In the genomic region with DNA sequence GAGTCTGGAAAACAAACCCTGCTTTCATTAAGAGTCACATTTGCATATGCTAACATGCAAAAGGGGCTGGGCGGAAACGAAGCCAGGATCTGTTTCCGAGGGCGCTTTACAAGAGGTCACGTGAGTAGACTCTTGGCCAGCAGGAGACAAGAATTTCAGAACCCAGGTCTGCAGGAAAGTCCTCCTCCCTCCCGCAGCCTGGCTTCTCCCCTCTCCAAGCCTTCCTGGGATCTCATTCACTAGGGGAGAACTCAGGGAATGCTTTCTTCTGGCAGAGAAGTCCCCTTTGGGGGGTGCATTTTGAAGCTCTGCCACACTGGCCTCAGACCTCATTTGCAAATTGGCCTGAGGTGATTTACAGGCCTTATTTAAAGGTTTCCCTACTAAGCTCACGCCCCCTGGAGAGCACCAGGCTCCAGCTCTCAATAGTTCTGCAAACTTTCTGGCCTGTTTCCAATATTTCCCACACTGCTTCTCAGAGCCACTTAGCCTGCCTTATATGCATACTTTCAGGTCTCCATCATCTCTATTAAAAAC, we compare ENCODE assay signal across 12 cellular contexts. TPM values are rescaled to one million over a fixed set of nuclear protein-coding genes. Genes with fewer than 3 reads are reported as not detected.
DNase-seq lines count a peak whose midpoint lies in the region; ATAC-seq and TF ChIP-seq lines count a peak whose summit lies in the region.
"Had no signal": no experiment of that assay in that cellular context is flagged by ENCODE, and none has a peak within 500 bp of the region (broad histone marks: within the 10 kb centered on the region; RNA-seq: fewer than 3 reads in every experiment).

No MANE protein-coding gene starts in this region.

- in situ Hi-C loops in gastrocnemius medialis (cut with MboI; ENCODE audit: low sequenced_read_pairs in 4 of 4), result no loop called here

- no peaks in the 10 kb centered on the region for H4K20me1 ChIP-seq in DOHH2 (ENCODE audit: control insufficient read depth, insufficient read depth, low read depth, low read length)

- H3K9me3 Mint-ChIP-seq in brain, result no peaks in the 10 kb centered on the region
- no peaks in the 10 kb centered on the region for H3K9me3 Mint-ChIP-seq in immature natural killer cell
- H3K9me3 Mint-ChIP-seq: activated naive CD8-positive, alpha-beta T cell treated with anti-CD3 and anti-CD28 coated beads for 36 hours had no signal

- intact Hi-C loops in gastrocnemius medialis (cut with DNase I; ENCODE audit: low total_unique reads) (no loop called here), Right ventricle myocardium inferior (cut with DNase I) (no loop called here)

- DNase-seq in NCI-H146 (lab: John Stamatoyannopoulos, UW) (peak; percentile 48), medulla oblongata (ENCODE audit: extremely low spot score) (peak; percentile 78), immature natural killer cell (no peak), gastrocnemius medialis (no peak), Right ventricle myocardium inferior (ENCODE audit: missing footprints) (no peak), AG08396 (ENCODE audit: low spot score) (no peak)
- DNase-seq: activated naive CD8-positive, alpha-beta T cell treated with anti-CD3 and anti-CD28 coated beads for 36 hours; erythroblast had no signal

- H3K4me1 Mint-ChIP-seq in brain (peaks cover 66% of the 10 kb centered on the region), immature natural killer cell (no peaks in the 10 kb centered on the region)
- H3K4me1 Mint-ChIP-seq: activated naive CD8-positive, alpha-beta T cell treated with anti-CD3 and anti-CD28 coated beads for 36 hours had no signal

- no peaks in the 10 kb centered on the region for H3K9me2 ChIP-seq in DOHH2 (replicated peaks; ENCODE audit: control insufficient read depth, low read length)

- H3K27me3 ChIP-seq in DOHH2 (ENCODE audit: control insufficient read depth, low read length) (no peaks in the 10 kb centered on the region), gastrocnemius medialis (no peaks in the 10 kb centered on the region)

- no peak for TF ChIP-seq POLR2A in gastrocnemius medialis (IDR thresholded peaks at IDR 0.05)

- H3K79me2 ChIP-seq in DOHH2 (ENCODE audit: control insufficient read depth, low read length), result no peaks in the 10 kb centered on the region

- H3K36me3 Mint-ChIP-seq in brain (peaks cover 4% of the 10 kb centered on the region), immature natural killer cell (peaks cover 8 to 10% (median 9%) of the 10 kb centered on the region in 3 donors)

- H3K27ac ChIP-seq in DOHH2 (ENCODE audit: low read depth, low read length) (peak overlapping the region; percentile 90), gastrocnemius medialis (no peak overlapping the region)
- H3K27ac ChIP-seq: skin epidermis had no signal

- peak overlapping the region; percentile 48 for H3K4me2 ChIP-seq in DOHH2 (ENCODE audit: low read length)

- H3K36me3 ChIP-seq in DOHH2 (ENCODE audit: control insufficient read depth, low read length), result peaks cover 6% of the 10 kb centered on the region; the same call in 1 of the 2 replicates
- no peaks in the 10 kb centered on the region for H3K36me3 ChIP-seq in gastrocnemius medialis

- peak overlapping the region in 4 of 5 experiments; percentile 19 to 66 (median 42) for H3K4me3 Mint-ChIP-seq in brain
- H3K4me3 Mint-ChIP-seq in immature natural killer cell, result no peak overlapping the region
- H3K4me3 Mint-ChIP-seq: activated naive CD8-positive, alpha-beta T cell treated with anti-CD3 and anti-CD28 coated beads for 36 hours had no signal

- no peak for ATAC-seq in gastrocnemius medialis
- no peak for ATAC-seq in Right ventricle myocardium inferior

- H3K4me1 ChIP-seq in DOHH2 (ENCODE audit: control insufficient read depth, low read length), result peaks cover 94% of the 10 kb centered on the region
- peaks cover 0 to 3% of the 10 kb centered on the region in 2 donors for H3K4me1 ChIP-seq in gastrocnemius medialis

- TF ChIP-seq CTCF in DOHH2 (IDR thresholded peaks at IDR 0.05; ENCODE audit: low read depth, low read length, poor library complexity, severe bottlenecking) (no peak), brain (conservative IDR thresholded peaks at IDR 0.05) (no peak), gastrocnemius medialis (IDR thresholded peaks at IDR 0.05 in 4 of 5, conservative IDR thresholded peaks at IDR 0.05 in 1 of 5) (no peak)

- H3K27me3 Mint-ChIP-seq in brain, result no peaks in the 10 kb centered on the region
- peaks cover 0 to 2% (median 0%) of the 10 kb centered on the region in 3 donors for H3K27me3 Mint-ChIP-seq in immature natural killer cell (ENCODE audit: low read depth in 3 of 3)
- H3K27me3 Mint-ChIP-seq: activated naive CD8-positive, alpha-beta T cell treated with anti-CD3 and anti-CD28 coated beads for 36 hours had no signal

- H3K27ac Mint-ChIP-seq in brain (peak overlapping the region; percentile 58 to 94 (median 75)), immature natural killer cell (no peak overlapping the region)
- H3K27ac Mint-ChIP-seq: activated naive CD8-positive, alpha-beta T cell treated with anti-CD3 and anti-CD28 coated beads for 36 hours had no signal

- H3F3A ChIP-seq in DOHH2 (ENCODE audit: control insufficient read depth, insufficient read depth), result peaks cover 16% of the 10 kb centered on the region

- H3K4me3 ChIP-seq in DOHH2 (ENCODE audit: low read length), result peak overlapping the region; percentile 12; the same call in 1 of the 2 replicates
- no peak overlapping the region for H3K4me3 ChIP-seq in gastrocnemius medialis
- H3K4me3 ChIP-seq: skin epidermis had no signal

- no peaks in the 10 kb centered on the region for H3K9me3 ChIP-seq in DOHH2 (ENCODE audit: control insufficient read depth, insufficient read depth, low read length)
- no peaks in the 10 kb centered on the region for H3K9me3 ChIP-seq in gastrocnemius medialis

RNA-seq across cellular contexts. Expression of gene CACNG5, which starts 57.2 kb away (rescaled TPM):
- polyA plus RNA-seq in brain (ENCODE audit: insufficient read depth, low read depth, low replicate concordance) (2.2 TPM), immature natural killer cell (not detected)
- total RNA-seq in gastrocnemius medialis (not detected), Right ventricle myocardium inferior (not detected)
- total RNA-seq: activated naive CD8-positive, alpha-beta T cell treated with anti-CD3 and anti-CD28 coated beads for 36 hours; mesenteric fat pad had no signal

Comparison
In these comparisons a context has a peak if more than half of its experiments do, and no peak if none do; other contexts are left out.
1. DNase-seq: peak in NCI-H146 (single experiment) and medulla oblongata (single experiment); none in immature natural killer cell (0 of 3), gastrocnemius medialis (0 of 2), Right ventricle myocardium inferior (single experiment) and AG08396 (single experiment).
2. H3K27ac Mint-ChIP-seq: peak in brain (5 of 5); none in immature natural killer cell (0 of 6).
3. H3K4me3 Mint-ChIP-seq: peak in brain (4 of 5); none in immature natural killer cell (0 of 5).